ENCODE assay signal across 12 cellular contexts in the genomic region with DNA sequence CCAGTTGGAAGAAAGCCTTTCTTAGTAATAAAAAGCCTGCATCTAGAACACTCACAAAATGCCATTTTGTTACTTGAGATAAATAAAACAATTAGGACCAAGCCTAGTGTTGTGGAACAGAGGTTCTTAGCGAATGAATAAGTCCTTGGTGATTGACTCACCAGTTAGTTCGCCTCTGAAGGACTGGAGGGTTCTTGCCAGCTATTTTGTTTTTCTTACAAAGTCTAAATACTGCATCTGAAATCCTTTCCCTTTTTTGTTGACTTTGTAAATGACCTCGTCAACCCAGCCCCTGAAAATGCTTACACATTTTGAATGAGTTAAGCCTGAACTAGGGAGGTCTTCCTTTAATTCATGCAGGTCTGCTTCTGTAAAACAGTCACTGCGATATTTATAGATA. TPM values are rescaled to one million over a fixed set of nuclear protein-coding genes. Genes with fewer than 3 reads are reported as not detected.
DNase-seq lines count a peak whose midpoint lies in the region; ATAC-seq and TF ChIP-seq lines count a peak whose summit lies in the region.
"Had no signal": no experiment of that assay in that cellular context is flagged by ENCODE, and none has a peak within 500 bp of the region (broad histone marks: within the 10 kb centered on the region; RNA-seq: fewer than 3 reads in every experiment).

No MANE protein-coding gene starts in this region.

- no peaks in the 10 kb centered on the region for H3K27me3 ChIP-seq in HAP-1 (ENCODE audit: low read depth)
- H3K27me3 ChIP-seq: body of pancreas, neutrophil had no signal

- H3K4me1 ChIP-seq in HAP-1: peaks cover 8% of the 10 kb centered on the region

- H3K9me3 Mint-ChIP-seq in Calu3 (ENCODE audit: low read depth, unreplicated experiment): no peaks in the 10 kb centered on the region
- peaks cover 2% of the 10 kb centered on the region for H3K9me3 Mint-ChIP-seq in progenitor cell of endocrine pancreas (ENCODE audit: low read depth)

- H3K27me3 Mint-ChIP-seq in Calu3 (ENCODE audit: unreplicated experiment) (no peaks in the 10 kb centered on the region), progenitor cell of endocrine pancreas (no peaks in the 10 kb centered on the region)

- no peak for ATAC-seq in GM21825 (IDR thresholded peaks at IDR 0.05; ENCODE audit: unreplicated experiment)
- ATAC-seq: body of pancreas had no signal

- H3K4me1 Mint-ChIP-seq in Calu3 (ENCODE audit: low read depth, unreplicated experiment) (peaks cover 70% of the 10 kb centered on the region), progenitor cell of endocrine pancreas (ENCODE audit: low read depth) (peaks cover 9% of the 10 kb centered on the region)

- DNase-seq in Calu3: no peak
- peak; percentile 46 for DNase-seq in RPMI7951 (ENCODE audit: low read depth)
- peak; percentile 76 for DNase-seq in epithelial cell of proximal tubule (ENCODE audit: low read depth)
- DNase-seq in progenitor cell of endocrine pancreas (ENCODE audit: low spot score, unreplicated experiment): no peak
- no peak for DNase-seq in NOMO-1 treated with DMSO at 0.1 percent for 48 hours (lab: John Stamatoyannopoulos, UW; ENCODE audit: unreplicated experiment)
- no peak for DNase-seq in HAP-1 (ENCODE audit: low spot score in 2 of 2)
- no peak for DNase-seq in pons (ENCODE audit: low spot score)
- DNase-seq: activated CD4-positive, alpha-beta T cell treated with anti-CD3 and anti-CD28 coated beads, Interleukin-2, amount 50 U/mL, for 48 hours; body of pancreas; Right ventricle myocardium superior had no signal

- peak overlapping the region; percentile 58 for H3K27ac Mint-ChIP-seq in Calu3 (ENCODE audit: unreplicated experiment)
- peak overlapping the region; percentile 3 for H3K27ac Mint-ChIP-seq in progenitor cell of endocrine pancreas

- H3K36me3 Mint-ChIP-seq in Calu3 (ENCODE audit: insufficient read depth, unreplicated experiment): peaks cover 24% of the 10 kb centered on the region
- peaks cover 8% of the 10 kb centered on the region for H3K36me3 Mint-ChIP-seq in progenitor cell of endocrine pancreas (ENCODE audit: insufficient read depth)

- in situ Hi-C loops in HAP-1 (cut with MboI; ENCODE audit: low sequenced_read_pairs): no loop called here

- BruUV-seq in Calu3 (replicated peaks; lab: Mats Ljungman, UMichigan): no TSS peak

- TF ChIP-seq CTCF in Calu3 (IDR thresholded peaks at IDR 0.05; ENCODE audit: unreplicated experiment): no peak
- TF ChIP-seq CTCF in epithelial cell of proximal tubule (conservative IDR thresholded peaks at IDR 0.05; ENCODE audit: low read depth, low read length): no peak
- no peak for TF ChIP-seq CTCF in progenitor cell of endocrine pancreas (IDR thresholded peaks at IDR 0.05; ENCODE audit: unreplicated experiment)

- H3K36me3 ChIP-seq in HAP-1 (replicated peaks): peaks cover 23% of the 10 kb centered on the region
- H3K36me3 ChIP-seq: neutrophil had no signal

- H3K4me3 ChIP-seq in epithelial cell of proximal tubule (ENCODE audit: low read depth, low read length): no peak overlapping the region
- H3K4me3 ChIP-seq in HAP-1: no peak overlapping the region
- H3K4me3 ChIP-seq: body of pancreas had no signal

- intact Hi-C loops in Calu3 (cut with micrococcal nuclease; ENCODE audit: unreplicated experiment): loop anchor here (5.0 kb wide), 1 partner anchor 47 kb away; no protein-coding TSS in a partner anchor

- H3K9me3 ChIP-seq in HAP-1: no peaks in the 10 kb centered on the region
- H3K9me3 ChIP-seq: body of pancreas, neutrophil had no signal

- H3K4me3 Mint-ChIP-seq in Calu3 (ENCODE audit: low read depth, unreplicated experiment) (no peak overlapping the region), progenitor cell of endocrine pancreas (ENCODE audit: low read depth) (no peak overlapping the region)

- CTCF ChIA-PET in Calu3 (lab: Charles Lee): interaction anchor here (0.7 kb wide), 1 partner anchor 12 kb away, joined by 4 read pairs; no protein-coding TSS in a partner anchor

RNA-seq across cellular contexts. Expression of a gene that starts 45.1 kb away (rescaled TPM):
- 39.5 and 40.5 TPM in 2 replicates for total RNA-seq in Calu3 (2022)
- 32.3 and 40.1 TPM in 2 replicates for total RNA-seq in RPMI7951 (2014; rRNA removed; shearing (Covaris generic))
- 15.2 and 23.8 TPM in 2 replicates for total RNA-seq in epithelial cell of proximal tubule
- total RNA-seq in progenitor cell of endocrine pancreas: 56.7 and 61.3 TPM in 2 replicates

RNA-seq across cellular contexts. Expression of a gene that starts 49.5 kb away (rescaled TPM):
- 38.7 and 39.8 TPM in 2 replicates for total RNA-seq in Calu3 (2022)
- 40.0 and 44.9 TPM in 2 replicates for total RNA-seq in RPMI7951 (2014; rRNA removed; shearing (Covaris generic))
- 13.5 and 13.7 TPM in 2 replicates for total RNA-seq in epithelial cell of proximal tubule
- total RNA-seq in progenitor cell of endocrine pancreas: 31.3 and 32.5 TPM in 2 replicates

Comparison
In these comparisons a context has a peak if more than half of its experiments do, and no peak if none do; other contexts are left out.
1. DNase-seq: peak in RPMI7951 (single experiment) and epithelial cell of proximal tubule (single experiment); none in Calu3 (single experiment), progenitor cell of endocrine pancreas (single experiment), NOMO-1 treated with DMSO at 0.1 percent for 48 hours (single experiment), HAP-1 (0 of 2) and pons (single experiment).